ENCODE assay signal across 1 cellular context in genomic region chr13:40586886-40587285, GRCh38.
TF ChIP-seq lines count a peak whose summit lies in the region.

No MANE protein-coding gene starts in this region.

TF ChIP-seq in GM23338, 12 proteins besides CTCF, POLR2A, EP300 and RAD21 (continued from another document):
- TF ChIP-seq ZNF462 (CRISPR knock-in tag; IDR thresholded peaks at IDR 0.05): no peak
- TF ChIP-seq ZNF331 (CRISPR knock-in tag; IDR thresholded peaks at IDR 0.05; ENCODE audit: low read depth): no peak
- no peak for TF ChIP-seq ETS1 (IDR thresholded peaks at IDR 0.05)
- no peak for TF ChIP-seq STAT1 (IDR thresholded peaks at IDR 0.05; ENCODE audit: unreplicated experiment)
- TF ChIP-seq NANOG (IDR thresholded peaks at IDR 0.05; ENCODE audit: borderline replicate concordance): no peak
